8 cellular contexts compared by ENCODE assay signal in genomic region chr5:134524219-134524825, GRCh38. TPM values are rescaled to one million over a fixed set of nuclear protein-coding genes. Genes with fewer than 3 reads are reported as not detected.
DNase-seq lines count a peak whose midpoint lies in the region; ATAC-seq and TF ChIP-seq lines count a peak whose summit lies in the region.

No MANE protein-coding gene starts in this region.

- H3K4me3 ChIP-seq in fibroblast of the aortic adventitia (ENCODE audit: low read depth, low read length) = peak overlapping the region; percentile 86

- no peaks in the 10 kb centered on the region for H3K27me3 Mint-ChIP-seq in CD4-positive, alpha-beta T cell
- peaks cover 19% of the 10 kb centered on the region for H3K27me3 Mint-ChIP-seq in HFFc6 (ENCODE audit: insufficient read depth)
- H3K27me3 Mint-ChIP-seq in naive thymus-derived CD8-positive, alpha-beta T cell = no peaks in the 10 kb centered on the region

- H3K9me3 ChIP-seq in CD4-positive, alpha-beta T cell (ENCODE audit: control insufficient read depth, low read length) = no peaks in the 10 kb centered on the region

- peaks cover 29% of the 10 kb centered on the region for H3K4me1 Mint-ChIP-seq in CD4-positive, alpha-beta T cell (ENCODE audit: low read depth)
- H3K4me1 Mint-ChIP-seq in HFFc6 (ENCODE audit: low read depth) = peaks cover 18% of the 10 kb centered on the region
- peaks cover 16 to 27% (median 24%) of the 10 kb centered on the region in 4 donors for H3K4me1 Mint-ChIP-seq in naive thymus-derived CD8-positive, alpha-beta T cell

- peaks cover 39% of the 10 kb centered on the region for H3K36me3 Mint-ChIP-seq in CD4-positive, alpha-beta T cell (ENCODE audit: low read depth)
- H3K36me3 Mint-ChIP-seq in HFFc6 (ENCODE audit: low read depth) = no peaks in the 10 kb centered on the region
- H3K36me3 Mint-ChIP-seq in naive thymus-derived CD8-positive, alpha-beta T cell = peaks cover 0 to 2% (median 0%) of the 10 kb centered on the region in 3 donors

- H3K27ac Mint-ChIP-seq in CD4-positive, alpha-beta T cell = peak overlapping the region; percentile 100
- peak overlapping the region; percentile 88 for H3K27ac Mint-ChIP-seq in HFFc6
- H3K27ac Mint-ChIP-seq in naive thymus-derived CD8-positive, alpha-beta T cell = peak overlapping the region; percentile 96 to 100 (median 100)

- no peak for TF ChIP-seq CTCF in CD4-positive, alpha-beta T cell (IDR thresholded peaks at IDR 0.05)
- TF ChIP-seq CTCF in HFFc6 (IDR thresholded peaks at IDR 0.05) = no peak; the same call in none of the 2 replicates
- no peak for TF ChIP-seq CTCF in fibroblast of the aortic adventitia (IDR thresholded peaks at IDR 0.05; ENCODE audit: insufficient read depth, low read length)

- H3K27ac ChIP-seq in CD4-positive, alpha-beta T cell (ENCODE audit: low read depth, low read length) = peak overlapping the region; percentile 99

- POLR2A ChIA-PET in CD4-positive, alpha-beta T cell (lab: Charles Lee) = interaction anchor here (0.7 to 10.9 kb wide), 25 partner anchors 10 to 424 kb away, joined by 3 to 164 read pairs (median 5); partner anchors contain the start of genes C5orf24, CDKL3, CDKN2AIPNL and PCBD2
- POLR2A ChIA-PET in naive thymus-derived CD8-positive, alpha-beta T cell (lab: Charles Lee) = interaction anchor here (0.6 to 7.7 kb wide), 35 partner anchors 9 to 1473 kb away, joined by 3 to 137 read pairs (median 4); partner anchors contain the start of genes C5orf24, CAMLG, CDKL3 and CDKN2AIPNL

- peak; percentile 31 for ATAC-seq in CD4-positive, alpha-beta T cell (ENCODE audit: poor library complexity)
- ATAC-seq in naive thymus-derived CD8-positive, alpha-beta T cell = peak; percentile 21 to 33
- ATAC-seq in GM19351 (IDR thresholded peaks at IDR 0.05; ENCODE audit: unreplicated experiment) = no peak

- no peaks in the 10 kb centered on the region for H3K9me3 Mint-ChIP-seq in CD4-positive, alpha-beta T cell
- H3K9me3 Mint-ChIP-seq in HFFc6 = no peaks in the 10 kb centered on the region
- H3K9me3 Mint-ChIP-seq in naive thymus-derived CD8-positive, alpha-beta T cell = no peaks in the 10 kb centered on the region

- H3K4me3 Mint-ChIP-seq in CD4-positive, alpha-beta T cell = peak overlapping the region; percentile 95
- H3K4me3 Mint-ChIP-seq in HFFc6 = peak overlapping the region; percentile 93
- peak overlapping the region; percentile 92 to 100 (median 96) for H3K4me3 Mint-ChIP-seq in naive thymus-derived CD8-positive, alpha-beta T cell

- CTCF ChIA-PET in CD4-positive, alpha-beta T cell (lab: Charles Lee) = interaction anchor here (1.0 to 2.5 kb wide), 6 partner anchors 14 to 214 kb away, joined by 3 to 15 read pairs (median 3); partner anchors contain the start of genes CAMLG and CDKN2AIPNL

- H3K27me3 ChIP-seq in CD4-positive, alpha-beta T cell (ENCODE audit: control insufficient read depth, insufficient read depth, low read length) = no peaks in the 10 kb centered on the region

- peak; percentile 57 to 78 (median 72) for DNase-seq in CD4-positive, alpha-beta T cell
- DNase-seq in HFFc6 = peak; percentile 51
- DNase-seq in RPMI7951 (ENCODE audit: low read depth) = peak; percentile 76
- peak; percentile 87 for DNase-seq in activated effector memory CD4-positive, alpha-beta T cell treated with anti-CD3 and anti-CD28 coated beads, Interleukin-2, amount 50 U/mL, for 16 hours
- DNase-seq in fibroblast of the aortic adventitia (ENCODE audit: low read depth) = peak; percentile 79
- peak; percentile 59 to 87 (median 72) for DNase-seq in naive thymus-derived CD8-positive, alpha-beta T cell
- DNase-seq in stimulated activated naive CD4-positive, alpha-beta T cell (lab: John Stamatoyannopoulos, UW) = peak; percentile 48 to 90 (median 72)

- intact Hi-C loops in CD4-positive, alpha-beta T cell (cut with DNase I, micrococcal nuclease) = loop anchor here (1.0 to 10.0 kb wide), 6 partner anchors 58 to 380 kb away; partner anchors contain the start of genes CDKN2AIPNL (in 1 of the 2), DDX46 (in 1 of the 2), PCBD2 (in 1 of the 2) and SKP1 (in 1 of the 2)

RNA-seq across cellular contexts. Expression of gene JADE2, which starts 1.1 kb away (rescaled TPM):
- total RNA-seq in CD4-positive, alpha-beta T cell = 100 to 1,000 TPM; 120 to 124 TPM
- total RNA-seq in HFFc6 (2021; fragmentation: NEBNext Ultra II Directional; extraction: Animal tissue kit (Norgen Biotek cat#: 25700)) = 10 to 100 TPM; 32.8 to 41.0 (median 39.6) TPM
- 8.3 and 10.7 TPM in 2 replicates for total RNA-seq in RPMI7951 (2014; rRNA removed; shearing (Covaris generic))
- 28.0 and 38.8 TPM in 2 replicates for total RNA-seq in fibroblast of the aortic adventitia (ENCODE audit: low replicate concordance)
- total RNA-seq in naive thymus-derived CD8-positive, alpha-beta T cell = 100 to 1,000 TPM; 262 TPM
- 10 to 100 TPM; 24.3 to 38.9 (median 24.9) TPM for polyA plus RNA-seq in naive thymus-derived CD8-positive, alpha-beta T cell
